1 cellular context compared by ENCODE assay signal in genomic region chr1:51750218-51750617, GRCh38.
TF ChIP-seq lines count a peak whose summit lies in the region.

No MANE protein-coding gene starts in this region.

TF ChIP-seq in K562, 482 proteins besides CTCF, POLR2A, EP300 and RAD21 (continued from another document and continues in another):
- TF ChIP-seq ZNF318 (IDR thresholded peaks at IDR 0.05; ENCODE audit: borderline replicate concordance in 1 of 2, low read depth in 1 of 2) (no peak), NFYB (IDR thresholded peaks at IDR 0.05; ENCODE audit: extremely low read depth, insufficient read length) (no peak), PTTG1 (tag; IDR thresholded peaks at IDR 0.05; ENCODE audit: low read depth) (no peak), C11orf30 (IDR thresholded peaks at IDR 0.05; ENCODE audit: low read depth) (peak; percentile 28; the same call in 1 of the 2 replicates), REST (CRISPR knock-in tag; IDR thresholded peaks at IDR 0.05; ENCODE audit: low read depth) (no peak), NCOA1 (IDR thresholded peaks at IDR 0.05; ENCODE audit: low read depth) (no peak), SIN3B (IDR thresholded peaks at IDR 0.05; ENCODE audit: low read depth) (no peak), NR1H2 (CRISPR knock-in tag; IDR thresholded peaks at IDR 0.05) (no peak), ARID3B (CRISPR knock-in tag; IDR thresholded peaks at IDR 0.05; ENCODE audit: borderline replicate concordance) (no peak), HCFC1 (IDR thresholded peaks at IDR 0.05; ENCODE audit: low read depth, low read length) (no peak), CCAR2 (IDR thresholded peaks at IDR 0.05; ENCODE audit: low read depth, low read length) (no peak), MEIS2 (IDR thresholded peaks at IDR 0.05; ENCODE audit: partially characterized antibody) (peak; percentile 67), ZBTB40 (IDR thresholded peaks at IDR 0.05) (no peak), ZBTB40 (CRISPR knock-in tag; IDR thresholded peaks at IDR 0.05) (no peak), HINFP (tag; conservative IDR thresholded peaks at IDR 0.05; ENCODE audit: low read depth) (no peak), HDAC3 (IDR thresholded peaks at IDR 0.05; ENCODE audit: borderline replicate concordance, partially characterized antibody) (no peak), FOXO4 (CRISPR knock-in tag; IDR thresholded peaks at IDR 0.05) (no peak), ZNF280A (IDR thresholded peaks at IDR 0.05; ENCODE audit: low read depth, partially characterized antibody) (no peak), ZNF12 (CRISPR knock-in tag; IDR thresholded peaks at IDR 0.05) (no peak), BCL6 (CRISPR knock-in tag; IDR thresholded peaks at IDR 0.05) (no peak), ZNF57 (CRISPR knock-in tag; IDR thresholded peaks at IDR 0.05) (no peak), POLR2AphosphoS5 (IDR thresholded peaks at IDR 0.05; ENCODE audit: control insufficient read depth, insufficient read depth, low read depth, low read length) (no peak)
